In genomic region chr5:168592014-168592368, GRCh38 we compare ENCODE assay signal across 14 cellular contexts. TPM values are rescaled to one million over a fixed set of nuclear protein-coding genes. Genes with fewer than 3 reads are reported as not detected.
DNase-seq lines count a peak whose midpoint lies in the region; ATAC-seq, FAIRE-seq and TF ChIP-seq lines count a peak whose summit lies in the region.
"Had no signal": no experiment of that assay in that cellular context is flagged by ENCODE, and none has a peak within 500 bp of the region (broad histone marks: within the 10 kb centered on the region; RNA-seq: fewer than 3 reads in every experiment).

No MANE protein-coding gene starts in this region.

- no peak overlapping the region for H3K27ac ChIP-seq in left lung
- no peak overlapping the region for H3K27ac ChIP-seq in CD4-positive, alpha-beta T cell (ENCODE audit: low read depth, low read length)

- CTCF ChIA-PET in AG04449 (lab: Yijun Ruan, JAX), result no interaction called here
- CTCF ChIA-PET in CD4-positive, alpha-beta T cell (lab: Charles Lee), result interaction anchor here (1.2 kb wide), 1 partner anchor 10 kb away, joined by 4 read pairs; no protein-coding TSS in a partner anchor

- H3K4me3 ChIP-seq in AG04449 (ENCODE audit: low read depth, low read length) (no peak overlapping the region), bronchial epithelial cell (ENCODE audit: low read depth, low read length) (no peak overlapping the region), left lung (no peak overlapping the region)

- H3K4me1 ChIP-seq in left lung, result no peaks in the 10 kb centered on the region

- H3K9me3 Mint-ChIP-seq in CD4-positive, alpha-beta T cell, result no peaks in the 10 kb centered on the region

- FAIRE-seq in bronchial epithelial cell (lab: Jason Lieb, UNC), result no peak
- FAIRE-seq: urothelium cell line had no signal

- POLR2A ChIA-PET in AG04449 (lab: Yijun Ruan, JAX), result interaction anchor here (1.6 kb wide), 1 partner anchor 12 kb away, joined by 5 read pairs; the partner anchor contains the start of gene PANK3
- POLR2A ChIA-PET in CD4-positive, alpha-beta T cell (lab: Charles Lee), result interaction anchor here (1.2 kb wide), 1 partner anchor 12 kb away, joined by 5 read pairs; no protein-coding TSS in a partner anchor

- H3K9me3 ChIP-seq in left lung, result no peaks in the 10 kb centered on the region
- H3K9me3 ChIP-seq in CD4-positive, alpha-beta T cell (ENCODE audit: control insufficient read depth, low read length), result no peaks in the 10 kb centered on the region

- intact Hi-C loops in left lung (cut with DNase I), result no loop called here
- intact Hi-C loops in CD4-positive, alpha-beta T cell (cut with DNase I, micrococcal nuclease), result no loop called here

- H3K36me3 ChIP-seq in bronchial epithelial cell (ENCODE audit: control insufficient read depth, insufficient read depth, low read length) (no peaks in the 10 kb centered on the region), left lung (no peaks in the 10 kb centered on the region)

- DNase-seq in AG04449 (ENCODE audit: low read depth, low spot score) (peak; percentile 29), HT-29 (ENCODE audit: low spot score) (peak; percentile 64), bronchial epithelial cell (ENCODE audit: low read depth) (peak; percentile 12), left lung (no peak), ACHN (no peak)
- DNase-seq in CD4-positive, alpha-beta T cell, result no peak
- DNase-seq: effector CD8-positive, alpha-beta T cell; nucleus accumbens; stimulated activated CD8-positive, alpha-beta memory T cell treated with anti-CD3 and anti-CD28 coated beads, Interleukin-4, amount 100 ng/mL, for 48 hours had no signal

- H3K36me3 Mint-ChIP-seq in CD4-positive, alpha-beta T cell (ENCODE audit: low read depth), result no peaks in the 10 kb centered on the region

- peaks cover 6% of the 10 kb centered on the region for H3K27me3 ChIP-seq in bronchial epithelial cell (ENCODE audit: control insufficient read depth, insufficient read depth, low read length)
- peaks cover 0 to 8% of the 10 kb centered on the region in 2 donors for H3K27me3 ChIP-seq in left lung
- H3K27me3 ChIP-seq in CD4-positive, alpha-beta T cell (ENCODE audit: control insufficient read depth, insufficient read depth, low read length), result no peaks in the 10 kb centered on the region

- H3K4me3 Mint-ChIP-seq in CD4-positive, alpha-beta T cell, result no peak overlapping the region
- H3K4me3 Mint-ChIP-seq: B cell had no signal

- ATAC-seq in left lung (peak; percentile 39), GM18870 (IDR thresholded peaks at IDR 0.05; ENCODE audit: unreplicated experiment) (no peak), HG03280 (IDR thresholded peaks at IDR 0.05; ENCODE audit: unreplicated experiment) (no peak)
- no peak for ATAC-seq in CD4-positive, alpha-beta T cell (ENCODE audit: poor library complexity)
- ATAC-seq: activated CD4-positive, CD25-positive, alpha-beta regulatory T cell treated with anti-CD3 and anti-CD28 coated beads, Interleukin-2, amount 50 U/mL, for 24 hours had no signal

- no peaks in the 10 kb centered on the region for H3K4me1 Mint-ChIP-seq in CD4-positive, alpha-beta T cell (ENCODE audit: low read depth)
- H3K4me1 Mint-ChIP-seq: B cell had no signal

- H3K27ac Mint-ChIP-seq in CD4-positive, alpha-beta T cell, result no peak overlapping the region
- H3K27ac Mint-ChIP-seq: B cell had no signal

- H3K27me3 Mint-ChIP-seq in CD4-positive, alpha-beta T cell, result peaks cover 36% of the 10 kb centered on the region

- in situ Hi-C loops in ACHN (cut with HindIII; ENCODE audit: low pct_ligation_motif_present, low pct_unique_long_range_greater_than_20kb, low sequenced_read_pairs), result no loop called here

- TF ChIP-seq CTCF in AG04449 (IDR thresholded peaks at IDR 0.05; ENCODE audit: insufficient read depth, low read length, missing control alignments), result no peak
- TF ChIP-seq CTCF in bronchial epithelial cell (IDR thresholded peaks at IDR 0.05; ENCODE audit: insufficient read depth, low read length, severe bottlenecking), result no peak
- no peak for TF ChIP-seq CTCF in left lung (IDR thresholded peaks at IDR 0.05)
- TF ChIP-seq CTCF in CD4-positive, alpha-beta T cell (IDR thresholded peaks at IDR 0.05), result no peak

RNA-seq across cellular contexts. Expression of gene PANK3, which starts 12.8 kb away (rescaled TPM):
- total RNA-seq in HT-29 (2014; rRNA removed; shearing (Covaris generic)), result 18.8 and 21.4 TPM in 2 replicates
- total RNA-seq in bronchial epithelial cell, result 55.8 and 61.3 TPM in 2 replicates
- 10 to 100 TPM; 71.4 to 73.0 TPM for total RNA-seq in left lung
- total RNA-seq in CD4-positive, alpha-beta T cell, result 10 to 100 TPM; 34.2 to 34.7 TPM

Comparison
In these comparisons a context has a peak if more than half of its experiments do, and no peak if none do; other contexts are left out.
1. DNase-seq: peak in AG04449 (single experiment), HT-29 (single experiment) and bronchial epithelial cell (single experiment); none in left lung (0 of 2), CD4-positive, alpha-beta T cell (0 of 10) and ACHN (single experiment).